ENCODE assay signal across 8 cellular contexts in the genomic region with DNA sequence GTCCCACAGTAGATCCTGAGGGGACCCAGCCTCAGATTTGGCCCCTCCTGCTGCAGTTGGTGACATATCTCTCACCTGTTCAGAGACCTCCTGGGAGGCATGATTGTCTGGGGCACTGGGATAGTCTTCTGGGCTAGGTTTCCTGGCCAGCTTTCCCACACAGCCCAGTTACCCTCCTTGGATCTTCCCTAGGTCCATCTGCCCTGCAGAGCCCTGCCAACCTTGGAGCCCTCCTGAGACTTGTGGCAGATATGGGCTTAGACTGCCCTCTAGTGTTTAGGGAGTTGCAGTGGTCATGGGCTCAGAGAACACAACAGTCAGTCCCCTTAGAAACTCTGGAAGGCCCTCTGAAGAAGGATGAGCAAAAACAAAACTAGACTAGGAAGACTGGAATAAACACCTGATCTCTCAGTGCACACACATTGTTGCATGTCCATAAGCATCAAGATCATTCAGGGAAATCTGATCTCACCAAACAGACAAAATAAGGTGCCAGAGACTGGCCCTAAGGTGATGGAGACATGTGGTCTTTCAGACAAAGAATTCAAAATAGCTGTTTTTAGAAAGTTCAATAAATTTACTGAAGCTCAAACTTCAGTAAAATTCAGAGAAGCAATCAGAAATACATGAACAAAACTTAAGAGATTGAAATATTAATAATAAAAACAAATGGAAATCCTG.
DNase-seq lines count a peak whose midpoint lies in the region; ATAC-seq and TF ChIP-seq lines count a peak whose summit lies in the region.

No MANE protein-coding gene starts in this region.

- peak; percentile 90 for TF ChIP-seq CTCF in OCI-LY1 (IDR thresholded peaks at IDR 0.05; ENCODE audit: low read length)
- TF ChIP-seq CTCF in smooth muscle cell (IDR thresholded peaks at IDR 0.05; ENCODE audit: borderline replicate concordance, insufficient read depth, poor library complexity, severe bottlenecking), result peak; percentile 59
- TF ChIP-seq CTCF in coronary artery (IDR thresholded peaks at IDR 0.05), result no peak

- ATAC-seq in HG03095 (IDR thresholded peaks at IDR 0.05; ENCODE audit: unreplicated experiment), result peak; percentile 95

- H3K27me3 ChIP-seq in OCI-LY1 (ENCODE audit: insufficient read depth, low read length) (no peaks in the 10 kb centered on the region), smooth muscle cell (ENCODE audit: low read depth) (no peaks in the 10 kb centered on the region)

- no peaks in the 10 kb centered on the region for H4K20me1 ChIP-seq in OCI-LY1 (ENCODE audit: insufficient read depth, low read length)
- no peaks in the 10 kb centered on the region for H4K20me1 ChIP-seq in smooth muscle cell (ENCODE audit: low read depth)

- H3K4me1 ChIP-seq in OCI-LY1 (ENCODE audit: insufficient read depth, low read length, severe bottlenecking), result no peaks in the 10 kb centered on the region
- H3K4me1 ChIP-seq in smooth muscle cell (ENCODE audit: low read depth), result no peaks in the 10 kb centered on the region

- no peaks in the 10 kb centered on the region for H3K9me2 ChIP-seq in OCI-LY1 (ENCODE audit: low read depth, low read length)

- H2AFZ ChIP-seq in OCI-LY1 (ENCODE audit: low read length) (no peak overlapping the region), smooth muscle cell (ENCODE audit: low read depth) (no peak overlapping the region)

- H3K4me3 ChIP-seq in OCI-LY1 (ENCODE audit: low read depth, low read length, poor library complexity, severe bottlenecking) (no peak overlapping the region), smooth muscle cell (no peak overlapping the region), coronary artery (no peak overlapping the region)

- H3K27ac ChIP-seq in OCI-LY1 (ENCODE audit: low read depth, low read length, poor library complexity, severe bottlenecking), result no peak overlapping the region
- H3K27ac ChIP-seq in epithelial cell of prostate, result no peak overlapping the region
- H3K27ac ChIP-seq in smooth muscle cell (ENCODE audit: low read depth), result no peak overlapping the region
- no peak overlapping the region for H3K27ac ChIP-seq in coronary artery

- no peaks in the 10 kb centered on the region for H3K36me3 ChIP-seq in OCI-LY1 (ENCODE audit: insufficient read depth, low read length)
- H3K36me3 ChIP-seq in smooth muscle cell (ENCODE audit: low read depth), result no peaks in the 10 kb centered on the region

- H3F3A ChIP-seq in OCI-LY1 (ENCODE audit: insufficient read depth, low read length), result no peaks in the 10 kb centered on the region
- no peaks in the 10 kb centered on the region for H3F3A ChIP-seq in smooth muscle cell (ENCODE audit: low read depth)

- H3K4me2 ChIP-seq in OCI-LY1 (ENCODE audit: low read length) (no peak overlapping the region), smooth muscle cell (no peak overlapping the region)

- H3K9ac ChIP-seq in OCI-LY1 (ENCODE audit: low read length) (no peak overlapping the region), smooth muscle cell (ENCODE audit: low read depth) (no peak overlapping the region)

- H3K9me3 ChIP-seq in OCI-LY1 (ENCODE audit: low read length) (no peaks in the 10 kb centered on the region), smooth muscle cell (replicated peaks; ENCODE audit: low read depth) (no peaks in the 10 kb centered on the region)

- H3K79me2 ChIP-seq in OCI-LY1 (ENCODE audit: insufficient read depth, low read length) (no peaks in the 10 kb centered on the region), smooth muscle cell (ENCODE audit: low read depth) (no peaks in the 10 kb centered on the region)

- peak; percentile 63 for DNase-seq in DMS53 treated with DMSO at 0.1 percent for 48 hours (lab: John Stamatoyannopoulos, UW; ENCODE audit: unreplicated experiment)
- DNase-seq in GM19238 (ENCODE audit: insufficient read length, low spot score), result peak; percentile 13
- peak; percentile 18 for DNase-seq in epithelial cell of prostate (ENCODE audit: low read depth, low spot score)
- DNase-seq in smooth muscle cell (lab: John Stamatoyannopoulos, UW; ENCODE audit: unreplicated experiment), result no peak
- no peak for DNase-seq in GF-D8 (lab: John Stamatoyannopoulos, UW)
- no peak for DNase-seq in coronary artery (ENCODE audit: low spot score)

Comparison
In these comparisons a context has a peak if more than half of its experiments do, and no peak if none do; other contexts are left out.
1. DNase-seq: peak in DMS53 treated with DMSO at 0.1 percent for 48 hours (single experiment), GM19238 (single experiment) and epithelial cell of prostate (single experiment); none in smooth muscle cell (single experiment), GF-D8 (single experiment) and coronary artery (single experiment).